Comparison of ENCODE assay signal across 28 cellular contexts in genomic region chr2:240714747-240715725, GRCh38. TPM values are rescaled to one million over a fixed set of nuclear protein-coding genes. Genes with fewer than 3 reads are reported as not detected.
A peak's percentile ranks its signal among the peaks of the same experiment; 100 is the strongest.
DNase-seq lines count a peak whose midpoint lies in the region; ATAC-seq and TF ChIP-seq lines count a peak whose summit lies in the region.
"Had no signal": no experiment of that assay in that cellular context is flagged by ENCODE, and none has a peak within 500 bp of the region (broad histone marks: within the 10 kb centered on the region; RNA-seq: fewer than 3 reads in every experiment).

No MANE protein-coding gene starts in this region.

- intact Hi-C loops in right cardiac atrium (cut with DNase I): no loop called here
- intact Hi-C loops in cardiac septum (cut with DNase I): no loop called here
- intact Hi-C loops in dorsolateral prefrontal cortex (cut with DNase I): no loop called here
- intact Hi-C loops in spleen (cut with DNase I; ENCODE audit: low total_unique reads): no loop called here

- H3K9me3 ChIP-seq in right cardiac atrium (ENCODE audit: control insufficient read depth, low read length) (no peaks in the 10 kb centered on the region), spleen (no peaks in the 10 kb centered on the region)
- H3K9me3 ChIP-seq: HAP-1 had no signal

- ATAC-seq in right cardiac atrium: no peak
- ATAC-seq in HG03439 (IDR thresholded peaks at IDR 0.05; ENCODE audit: unreplicated experiment): no peak
- no peak for ATAC-seq in GM18498 (IDR thresholded peaks at IDR 0.05; ENCODE audit: unreplicated experiment)
- ATAC-seq: activated CD4-positive, CD25-positive, alpha-beta regulatory T cell treated with anti-CD3 and anti-CD28 coated beads, Interleukin-2, amount 50 U/mL, for 24 hours; HepG2; left colon had no signal

- no peak for TF ChIP-seq CTCF in dorsolateral prefrontal cortex (IDR thresholded peaks at IDR 0.05 in 54 of 56, conservative IDR thresholded peaks at IDR 0.05 in 2 of 56; ENCODE audit: low read depth in 1 of 56, partially characterized antibody in 56 of 56)
- no peak for TF ChIP-seq CTCF in spleen (IDR thresholded peaks at IDR 0.05 in 8 of 11, conservative IDR thresholded peaks at IDR 0.05 in 3 of 11)

- no peak for TF ChIP-seq POLR2A in spleen (IDR thresholded peaks at IDR 0.05)

- H3K27ac ChIP-seq in right cardiac atrium (ENCODE audit: low read length) (no peak overlapping the region), dorsolateral prefrontal cortex (peak overlapping the region in 31 of 59 donors; percentile 4 to 76 (median 35)), spleen (no peak overlapping the region)
- H3K27ac ChIP-seq: skin epidermis had no signal

- WGBS in right cardiac atrium: 67% methylated on average over 23 of the region's 23 CpGs
- WGBS in spleen, 5 donors: 80 to 84% (median 82%) methylated on average over 10 to 23 of the region's 23 CpGs

- no peaks in the 10 kb centered on the region for H3K36me3 ChIP-seq in spleen

- H3K4me3 ChIP-seq in right cardiac atrium (ENCODE audit: low read length): no peak overlapping the region
- no peak overlapping the region for H3K4me3 ChIP-seq in dorsolateral prefrontal cortex
- no peak overlapping the region for H3K4me3 ChIP-seq in spleen
- H3K4me3 ChIP-seq: HAP-1, skin epidermis had no signal

- no peaks in the 10 kb centered on the region for H3K27me3 ChIP-seq in right cardiac atrium (ENCODE audit: control insufficient read depth, insufficient read depth)
- no peaks in the 10 kb centered on the region for H3K27me3 ChIP-seq in dorsolateral prefrontal cortex
- peaks cover 0 to 17% (median 0%) of the 10 kb centered on the region in 7 donors for H3K27me3 ChIP-seq in spleen (replicated peaks in 1 of 7)

- H3K4me1 ChIP-seq in right cardiac atrium (ENCODE audit: control insufficient read depth, insufficient read depth, low read length) (no peaks in the 10 kb centered on the region), spleen (no peaks in the 10 kb centered on the region)
- H3K4me1 ChIP-seq: HAP-1 had no signal

- DNase-seq in right cardiac atrium (peak in 2 of 3 donors; percentile 46 to 49), cardiac septum (ENCODE audit: low spot score) (no peak), NCI-H345 treated with DMSO at 0.1 percent for 48 hours (lab: John Stamatoyannopoulos, UW; ENCODE audit: unreplicated experiment) (peak; percentile 5), dorsolateral prefrontal cortex (peak in 1 of 10 donors; percentile 45), spleen (peak; percentile 64), iPS-NIHi11 (ENCODE audit: low spot score) (no peak)
- DNase-seq: activated CD4-positive, alpha-beta memory T cell treated with anti-CD3 and anti-CD28 coated beads, Interleukin-2, amount 10 ng/mL, durations not matched to agents 7 days and 5 days; activated effector memory CD4-positive, alpha-beta T cell treated with Interleukin-2 at 50 U/mL for 16 hours; activated naive CD8-positive, alpha-beta T cell treated with anti-CD3 and anti-CD28 coated beads, Interleukin-2, amount 10 ng/mL, durations not matched to agents 7 days and 5 days; CD4-positive, CD25-positive, alpha-beta regulatory T cell; cerebellar nuclear complex; DMS 273 treated with DMSO at 0.1 percent for 48 hours; left colon; mesenchymal stem cell; NCI-H1048; NCI-H2171; nucleus accumbens; stimulated activated CD4-positive, alpha-beta T cell treated with anti-CD3 and anti-CD28 coated beads, Interleukin-1b, Interleukin-23, amount 100 ng/mL, for 48 hours; SW 1271 had no signal

RNA-seq across cellular contexts. Expression of gene AQP12A, which starts 23.4 kb away (rescaled TPM):
- total RNA-seq in right cardiac atrium (not detected), cardiac septum (not detected), dorsolateral prefrontal cortex (not detected), spleen (1 to 10 TPM in 1 of 7 donors, not detected in 6; 1.6 TPM)
- polyA plus RNA-seq in right cardiac atrium (not detected), spleen (1 to 10 TPM in 1 of 3 donors, not detected in 2; 1.8 TPM)
- total RNA-seq: activated CD4-positive, alpha-beta memory T cell treated with anti-CD3 and anti-CD28 coated beads, Interleukin-2, amount 10 ng/mL, durations not matched to agents 7 days and 5 days; activated naive CD8-positive, alpha-beta T cell treated with anti-CD3 and anti-CD28 coated beads, Interleukin-2, amount 10 ng/mL, durations not matched to agents 7 days and 5 days; astrocyte; CD4-positive, CD25-positive, alpha-beta regulatory T cell; HepG2; myocyte; OCI-LY7 had no signal
- polyA plus RNA-seq: CD4-positive, CD25-positive, alpha-beta regulatory T cell; HepG2 had no signal

RNA-seq across cellular contexts. Expression of gene AQP12B, which starts 32.4 kb away (rescaled TPM):
- not detected for total RNA-seq in right cardiac atrium
- not detected for polyA plus RNA-seq in right cardiac atrium
- not detected for total RNA-seq in cardiac septum
- not detected for total RNA-seq in dorsolateral prefrontal cortex
- under 1 TPM in 1 of 7 donors, not detected in 6; 0.95 TPM for total RNA-seq in spleen
- polyA plus RNA-seq in spleen: 1 to 10 TPM in 1 of 3 donors, under 1 TPM in 1, not detected in 1; 0.03 to 1.8 TPM
- total RNA-seq: activated CD4-positive, alpha-beta memory T cell treated with anti-CD3 and anti-CD28 coated beads, Interleukin-2, amount 10 ng/mL, durations not matched to agents 7 days and 5 days; activated naive CD8-positive, alpha-beta T cell treated with anti-CD3 and anti-CD28 coated beads, Interleukin-2, amount 10 ng/mL, durations not matched to agents 7 days and 5 days; astrocyte; CD4-positive, CD25-positive, alpha-beta regulatory T cell; HepG2; myocyte; OCI-LY7 had no signal
- polyA plus RNA-seq: CD4-positive, CD25-positive, alpha-beta regulatory T cell; HepG2 had no signal

Comparison
In these comparisons a context has a peak if more than half of its experiments do, and no peak if none do; other contexts are left out.
1. DNase-seq: peak in right cardiac atrium (2 of 3), NCI-H345 treated with DMSO at 0.1 percent for 48 hours (single experiment) and spleen (single experiment); none in cardiac septum (single experiment) and iPS-NIHi11 (single experiment).
2. H3K27ac ChIP-seq: peak in dorsolateral prefrontal cortex (31 of 59); none in right cardiac atrium (single experiment) and spleen (0 of 8).